In genomic region chr9:32430720-32431119, GRCh38 we compare ENCODE assay signal across 1 cellular context.
TF ChIP-seq lines count a peak whose summit lies in the region.

No MANE protein-coding gene starts in this region.

TF ChIP-seq in SK-N-SH, 30 proteins besides CTCF, POLR2A, EP300 and RAD21 (continued from another document):
- TF ChIP-seq REST (IDR thresholded peaks at IDR 0.05; ENCODE audit: low read depth, low read length) (no peak), USF1 (IDR thresholded peaks at IDR 0.05; ENCODE audit: borderline replicate concordance, low read depth) (no peak), YY1 (IDR thresholded peaks at IDR 0.05; ENCODE audit: low read depth) (no peak), RCOR1 (IDR thresholded peaks at IDR 0.05; ENCODE audit: low read length) (no peak), MXI1 (IDR thresholded peaks at IDR 0.05; ENCODE audit: low read depth, low read length) (no peak), FOSL2 (IDR thresholded peaks at IDR 0.05; ENCODE audit: borderline replicate concordance, low read depth) (peak; percentile 59; the same call in 1 of the 2 replicates), CHD2 (IDR thresholded peaks at IDR 0.05; ENCODE audit: low read length, partially characterized antibody) (no peak)
